1 cellular context compared by ENCODE assay signal in genomic region chr16:23026777-23027362, GRCh38.
TF ChIP-seq lines count a peak whose summit lies in the region.

No MANE protein-coding gene starts in this region.

TF ChIP-seq in HepG2, 621 proteins besides CTCF, POLR2A, EP300 and RAD21 (continued from another document and continues in another):
- TF ChIP-seq MNT (IDR thresholded peaks at IDR 0.05) = no peak
- peak; percentile 88 for TF ChIP-seq ZNF331 (CRISPR knock-in tag; IDR thresholded peaks at IDR 0.05)
- no peak for TF ChIP-seq PTBP1 (IDR thresholded peaks at IDR 0.05; ENCODE audit: low read depth, low read length, poor library complexity, severe bottlenecking)
- TF ChIP-seq ZNF546 (CRISPR knock-in tag; conservative IDR thresholded peaks at IDR 0.05) = no peak
- TF ChIP-seq GLI4 (CRISPR knock-in tag; IDR thresholded peaks at IDR 0.05; ENCODE audit: borderline replicate concordance) = no peak
- no peak for TF ChIP-seq MEIS1 (CRISPR knock-in tag; IDR thresholded peaks at IDR 0.05; ENCODE audit: borderline replicate concordance)
- no peak for TF ChIP-seq ZNF354B (CRISPR knock-in tag; IDR thresholded peaks at IDR 0.05)
- TF ChIP-seq SIX1 (CRISPR knock-in tag; IDR thresholded peaks at IDR 0.05; ENCODE audit: borderline replicate concordance) = peak; percentile 58; the same call in 1 of the 2 replicates
- TF ChIP-seq ZNF335 (CRISPR knock-in tag; IDR thresholded peaks at IDR 0.05) = peak; percentile 83
- TF ChIP-seq MIER3 (CRISPR knock-in tag; IDR thresholded peaks at IDR 0.05; ENCODE audit: borderline replicate concordance) = 0 out of 2 replicates have a peak, but pooled peaks have one; percentile 50
- TF ChIP-seq TOPORS (CRISPR knock-in tag; IDR thresholded peaks at IDR 0.05) = no peak
- no peak for TF ChIP-seq ZNF501 (CRISPR knock-in tag; IDR thresholded peaks at IDR 0.05)
- TF ChIP-seq ATF7 (IDR thresholded peaks at IDR 0.05) = no peak
- TF ChIP-seq ATF7 (CRISPR knock-in tag; IDR thresholded peaks at IDR 0.05) = no peak
- no peak; the same call in 1 of the 2 replicates for TF ChIP-seq MAF1 (CRISPR knock-in tag; IDR thresholded peaks at IDR 0.05; ENCODE audit: borderline replicate concordance)
- TF ChIP-seq SUZ12 (IDR thresholded peaks at IDR 0.05; ENCODE audit: low read depth, low read length) = no peak
- TF ChIP-seq IKZF1 (IDR thresholded peaks at IDR 0.05) = no peak
- no peak for TF ChIP-seq ATF5 (CRISPR knock-in tag; IDR thresholded peaks at IDR 0.05; ENCODE audit: low read depth)
- TF ChIP-seq HMGXB4 (CRISPR knock-in tag; IDR thresholded peaks at IDR 0.05; ENCODE audit: borderline replicate concordance in 1 of 2, low read depth in 1 of 2) = peak in 1 of 2 experiments; percentile 45; a peak in 1 of 4 replicates
- no peak for TF ChIP-seq ZNF383 (CRISPR knock-in tag; IDR thresholded peaks at IDR 0.05; ENCODE audit: borderline replicate concordance)
- TF ChIP-seq FOSL2 (CRISPR knock-in tag; IDR thresholded peaks at IDR 0.05) = peak; percentile 53; the same call in 1 of the 2 replicates
- 0 out of 2 replicates have a peak, but pooled peaks have one; percentile 20 for TF ChIP-seq ELF1 (CRISPR knock-in tag; IDR thresholded peaks at IDR 0.05)
- 0 out of 2 replicates have a peak, but pooled peaks have one; percentile 35 for TF ChIP-seq ZNF777 (CRISPR knock-in tag; IDR thresholded peaks at IDR 0.05)
- TF ChIP-seq HNRNPH1 (optimal IDR thresholded peaks at IDR 0.05; ENCODE audit: low read depth, low read length) = no peak
- TF ChIP-seq NR1H2 (CRISPR knock-in tag; IDR thresholded peaks at IDR 0.05; ENCODE audit: borderline replicate concordance, low read depth) = no peak
- no peak for TF ChIP-seq SNAPC4 (CRISPR knock-in tag; IDR thresholded peaks at IDR 0.05)
- peak; percentile 85; the same call in 1 of the 2 replicates for TF ChIP-seq ZNF580 (CRISPR knock-in tag; IDR thresholded peaks at IDR 0.05; ENCODE audit: borderline replicate concordance, low read depth)
- TF ChIP-seq SSRP1 (CRISPR knock-in tag; IDR thresholded peaks at IDR 0.05) = no peak
- no peak for TF ChIP-seq TFDP2 (CRISPR knock-in tag; IDR thresholded peaks at IDR 0.05)
- TF ChIP-seq ZSCAN12 (CRISPR knock-in tag; IDR thresholded peaks at IDR 0.05) = peak; percentile 88; the same call in 1 of the 2 replicates
- peak; percentile 59 for TF ChIP-seq MED1 (CRISPR knock-in tag; IDR thresholded peaks at IDR 0.05)
- no peak for TF ChIP-seq MZF1 (CRISPR knock-in tag; IDR thresholded peaks at IDR 0.05; ENCODE audit: borderline replicate concordance)
- TF ChIP-seq MTA3 (CRISPR knock-in tag; IDR thresholded peaks at IDR 0.05) = no peak
- TF ChIP-seq ZNF20 (CRISPR knock-in tag; IDR thresholded peaks at IDR 0.05) = no peak
- TF ChIP-seq ZNF589 (CRISPR knock-in tag; conservative IDR thresholded peaks at IDR 0.05) = no peak
- no peak for TF ChIP-seq ZNF550 (CRISPR knock-in tag; IDR thresholded peaks at IDR 0.05; ENCODE audit: borderline replicate concordance)
- no peak for TF ChIP-seq BRF2 (CRISPR knock-in tag; IDR thresholded peaks at IDR 0.05)
- TF ChIP-seq ZNF678 (CRISPR knock-in tag; IDR thresholded peaks at IDR 0.05) = no peak
- TF ChIP-seq ERF (CRISPR knock-in tag; IDR thresholded peaks at IDR 0.05) = peak; percentile 87
- TF ChIP-seq MLXIP (CRISPR knock-in tag; IDR thresholded peaks at IDR 0.05; ENCODE audit: borderline replicate concordance) = no peak
- TF ChIP-seq JARID2 (CRISPR knock-in tag; IDR thresholded peaks at IDR 0.05; ENCODE audit: insufficient replicate concordance) = peak; percentile 76
- no peak for TF ChIP-seq ZNF549 (CRISPR knock-in tag; IDR thresholded peaks at IDR 0.05)
- no peak for TF ChIP-seq JUN (CRISPR knock-in tag; IDR thresholded peaks at IDR 0.05)
- TF ChIP-seq PATZ1 (CRISPR knock-in tag; IDR thresholded peaks at IDR 0.05) = peak; percentile 24; the same call in 1 of the 2 replicates
- TF ChIP-seq ZGPAT (CRISPR knock-in tag; IDR thresholded peaks at IDR 0.05) = peak; percentile 44; the same call in 1 of the 2 replicates
- no peak for TF ChIP-seq AKAP8 (CRISPR knock-in tag; IDR thresholded peaks at IDR 0.05)
- no peak for TF ChIP-seq POLR2G (IDR thresholded peaks at IDR 0.05; ENCODE audit: low read depth, low read length)
- no peak for TF ChIP-seq ATM (IDR thresholded peaks at IDR 0.05; ENCODE audit: borderline replicate concordance)
- peak; percentile 78; the same call in 1 of the 2 replicates for TF ChIP-seq GPN1 (CRISPR knock-in tag; IDR thresholded peaks at IDR 0.05; ENCODE audit: borderline replicate concordance)
- no peak for TF ChIP-seq HMGA1 (CRISPR knock-in tag; conservative IDR thresholded peaks at IDR 0.05)
